In the genomic region with DNA sequence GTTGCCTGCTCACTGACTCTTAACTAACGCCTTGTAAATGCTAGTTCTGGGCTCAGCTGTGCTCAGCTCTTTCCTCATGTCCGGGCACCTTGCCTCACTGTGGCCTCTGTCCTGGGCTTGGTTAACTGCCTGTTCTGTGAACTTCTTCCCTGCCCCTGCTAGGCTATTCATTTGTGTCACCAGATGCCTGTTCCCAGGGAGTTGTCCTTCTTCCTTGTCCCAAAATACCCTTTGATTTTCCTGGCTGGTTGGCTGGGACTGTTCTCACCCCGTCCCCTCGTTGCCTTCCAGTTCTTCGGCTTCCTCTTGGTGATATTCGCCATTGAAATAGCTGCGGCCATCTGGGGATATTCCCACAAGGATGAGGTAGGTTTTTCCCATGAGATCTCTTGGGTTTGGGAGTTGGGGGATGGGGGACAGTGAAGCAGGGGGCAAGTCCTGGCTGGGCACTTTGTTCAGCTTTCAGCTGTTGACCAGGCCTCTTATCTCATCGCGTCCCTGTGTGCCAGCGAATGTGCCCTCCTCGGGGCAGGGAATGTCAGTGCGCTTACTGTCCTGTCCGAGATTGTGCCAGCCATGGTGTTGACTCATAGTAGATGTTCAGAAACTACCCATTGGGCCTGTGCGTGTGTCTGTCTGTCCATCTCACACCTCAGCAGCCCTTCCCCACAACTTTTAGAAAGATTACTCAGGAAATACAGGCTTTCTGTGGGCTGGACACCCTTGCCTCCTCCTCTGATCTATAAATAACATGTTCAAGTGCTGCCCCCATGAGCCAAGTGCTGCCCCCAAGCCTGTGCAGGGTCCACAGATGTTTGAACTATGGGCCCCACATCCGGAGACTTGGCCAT, we compare ENCODE assay signal across 9 cellular contexts. TPM values are rescaled to one million over a fixed set of nuclear protein-coding genes. Genes with fewer than 3 reads are reported as not detected.
DNase-seq lines count a peak whose midpoint lies in the region; ATAC-seq and TF ChIP-seq lines count a peak whose summit lies in the region.
"Had no signal": no experiment of that assay in that cellular context is flagged by ENCODE, and none has a peak within 500 bp of the region (broad histone marks: within the 10 kb centered on the region; RNA-seq: fewer than 3 reads in every experiment).

No MANE protein-coding gene starts in this region.

- H3K4me3 ChIP-seq in OCI-LY1 (ENCODE audit: low read depth, low read length, poor library complexity, severe bottlenecking) (no peak overlapping the region), suprapubic skin (no peak overlapping the region)

- 70% methylated on average over 14 of the region's 15 CpGs for WGBS in suprapubic skin

- no peak overlapping the region for H2AFZ ChIP-seq in OCI-LY1 (ENCODE audit: low read length)

- no peaks in the 10 kb centered on the region for H3K79me2 ChIP-seq in OCI-LY1 (ENCODE audit: insufficient read depth, low read length)

- H3K27ac ChIP-seq in OCI-LY1 (ENCODE audit: low read depth, low read length, poor library complexity, severe bottlenecking), result peak overlapping the region; percentile 46
- peak overlapping the region; percentile 96 for H3K27ac ChIP-seq in suprapubic skin

- H3K36me3 ChIP-seq in OCI-LY1 (ENCODE audit: insufficient read depth, low read length) (peaks cover 39% of the 10 kb centered on the region), suprapubic skin (peaks cover 40% of the 10 kb centered on the region)

- H3K4me1 Mint-ChIP-seq in memory B cell, result peaks cover 12% of the 10 kb centered on the region

- TF ChIP-seq POLR2A in suprapubic skin (IDR thresholded peaks at IDR 0.05), result no peak

- H4K20me1 ChIP-seq in OCI-LY1 (ENCODE audit: insufficient read depth, low read length), result no peaks in the 10 kb centered on the region

- H3K9ac ChIP-seq in OCI-LY1 (ENCODE audit: low read length), result no peak overlapping the region

- peaks cover 67% of the 10 kb centered on the region for H3K4me1 ChIP-seq in OCI-LY1 (ENCODE audit: insufficient read depth, low read length, severe bottlenecking)
- peaks cover 71% of the 10 kb centered on the region for H3K4me1 ChIP-seq in suprapubic skin

- H3K4me2 ChIP-seq in OCI-LY1 (ENCODE audit: low read length), result no peak overlapping the region

- H3K27me3 ChIP-seq in OCI-LY1 (ENCODE audit: insufficient read depth, low read length) (no peaks in the 10 kb centered on the region), suprapubic skin (no peaks in the 10 kb centered on the region)

- no peak for ATAC-seq in memory B cell (ENCODE audit: low read depth)

- H3K4me3 Mint-ChIP-seq in memory B cell, result no peak overlapping the region

- no peak for TF ChIP-seq EP300 in suprapubic skin (IDR thresholded peaks at IDR 0.05)

- DNase-seq in dermis blood vessel endothelial cell, result peak; percentile 41
- DNase-seq in memory B cell (ENCODE audit: low spot score in 2 of 2), result no peak
- DNase-seq in suprapubic skin (ENCODE audit: low spot score in 2 of 2), result no peak
- no peak for DNase-seq in KG1 (lab: John Stamatoyannopoulos, UW)
- DNase-seq in ureter (ENCODE audit: low spot score), result no peak
- DNase-seq in NCI-H524 treated with DMSO at 0.1 percent for 48 hours (lab: John Stamatoyannopoulos, UW), result no peak
- DNase-seq: activated effector memory CD4-positive, alpha-beta T cell treated with anti-CD3 and anti-CD28 coated beads, Interleukin-2, amount 50 U/mL, for 16 hours; T-helper 1 cell had no signal

- H3K9me2 ChIP-seq in OCI-LY1 (ENCODE audit: low read depth, low read length), result no peaks in the 10 kb centered on the region

- H3F3A ChIP-seq in OCI-LY1 (ENCODE audit: insufficient read depth, low read length), result no peaks in the 10 kb centered on the region

- H3K27me3 Mint-ChIP-seq in memory B cell, result no peaks in the 10 kb centered on the region

- peak overlapping the region; percentile 42 for H3K27ac Mint-ChIP-seq in memory B cell

- H3K9me3 Mint-ChIP-seq in memory B cell, result no peaks in the 10 kb centered on the region

- H3K9me3 ChIP-seq in OCI-LY1 (ENCODE audit: low read length), result no peaks in the 10 kb centered on the region
- no peaks in the 10 kb centered on the region for H3K9me3 ChIP-seq in suprapubic skin

- H3K36me3 Mint-ChIP-seq in memory B cell, result peaks cover 20% of the 10 kb centered on the region

- TF ChIP-seq CTCF in OCI-LY1 (IDR thresholded peaks at IDR 0.05; ENCODE audit: low read length), result 0 out of 2 replicates have a peak, but pooled peaks have one; percentile 13
- no peak for TF ChIP-seq CTCF in suprapubic skin (IDR thresholded peaks at IDR 0.05)

RNA-seq across cellular contexts. Expression of gene CD9, which starts 33.1 kb away (rescaled TPM):
- 517 and 1,153 TPM in 2 replicates for total RNA-seq in dermis blood vessel endothelial cell
- total RNA-seq in suprapubic skin, result 100 to 1,000 TPM; 420 to 548 (median 475) TPM
- total RNA-seq in ureter, result 427 TPM
